ENCODE assay signal across 16 cellular contexts in genomic region chr16:56107944-56108583, GRCh38.
A peak's percentile ranks its signal among the peaks of the same experiment; 100 is the strongest.
DNase-seq lines count a peak whose midpoint lies in the region; ATAC-seq and TF ChIP-seq lines count a peak whose summit lies in the region.
"Had no signal": no experiment of that assay in that cellular context is flagged by ENCODE, and none has a peak within 500 bp of the region (broad histone marks: within the 10 kb centered on the region; RNA-seq: fewer than 3 reads in every experiment).

No MANE protein-coding gene starts in this region.

- peaks cover 15% of the 10 kb centered on the region for H3K27me3 Mint-ChIP-seq in activated T-cell treated with anti-CD3 and anti-CD28 coated beads, Interleukin-2, amount 50 U/mL, for 72 hours (ENCODE audit: low read depth)

- H3K9me3 Mint-ChIP-seq in activated T-cell treated with anti-CD3 and anti-CD28 coated beads, Interleukin-2, amount 50 U/mL, for 72 hours = no peaks in the 10 kb centered on the region
- H3K9me3 Mint-ChIP-seq: activated CD4-positive, alpha-beta T cell treated with anti-CD3 and anti-CD28 coated beads, Interleukin-2, amount 10 ng/mL, durations not matched to agents 7 days and 5 days; nephron had no signal

- POLR2A ChIA-PET in HCT116 (lab: Charles Lee) = no interaction called here

- TF ChIP-seq POLR2A in HCT116 (IDR thresholded peaks at IDR 0.05; ENCODE audit: borderline replicate concordance, extremely low read depth, insufficient read depth, insufficient read length) = no peak

- H4K20me1 ChIP-seq in HCT116 (ENCODE audit: insufficient read depth) = no peaks in the 10 kb centered on the region
- H4K20me1 ChIP-seq: BLaER1 treated with 17β-estradiol and CSF1 and Interleukin-3, amounts not matched to agents 10 nM and 100 nM had no signal

- H2AFZ ChIP-seq in HCT116 (ENCODE audit: low read depth, low read length, poor library complexity, severe bottlenecking) = no peak overlapping the region

- H3K27me3 ChIP-seq in HCT116 (ENCODE audit: insufficient read depth, low read length) = peaks cover 39% of the 10 kb centered on the region; the same call in 1 of the 2 replicates
- H3K27me3 ChIP-seq: BLaER1 treated with 17β-estradiol and CSF1 and Interleukin-3, amounts not matched to agents 10 nM and 100 nM; cardiac muscle cell had no signal

- no peak overlapping the region for H3K27ac ChIP-seq in HCT116 (ENCODE audit: low read depth, low read length)
- H3K27ac ChIP-seq: BLaER1 treated with 17β-estradiol and CSF1 and Interleukin-3, amounts not matched to agents 10 nM and 100 nM; cardiac muscle cell had no signal

- H3K4me1 Mint-ChIP-seq in activated T-cell treated with anti-CD3 and anti-CD28 coated beads, Interleukin-2, amount 50 U/mL, for 72 hours (ENCODE audit: low read depth) = no peaks in the 10 kb centered on the region
- H3K4me1 Mint-ChIP-seq: activated CD4-positive, alpha-beta T cell treated with anti-CD3 and anti-CD28 coated beads, Interleukin-2, amount 10 ng/mL, durations not matched to agents 7 days and 5 days had no signal

- no peaks in the 10 kb centered on the region for H3K9me2 ChIP-seq in HCT116 (ENCODE audit: insufficient read depth)

- intact Hi-C loops in HCT116 (cut with micrococcal nuclease) = no loop called here

- no peak overlapping the region for H3K27ac Mint-ChIP-seq in activated T-cell treated with anti-CD3 and anti-CD28 coated beads, Interleukin-2, amount 50 U/mL, for 72 hours
- H3K27ac Mint-ChIP-seq: activated CD4-positive, alpha-beta T cell treated with anti-CD3 and anti-CD28 coated beads, Interleukin-2, amount 10 ng/mL, durations not matched to agents 7 days and 5 days; activated naive CD8-positive, alpha-beta T cell had no signal

- no peak overlapping the region for H3K4me3 ChIP-seq in HCT116 (replicated peaks in 1 of 2; ENCODE audit: low read depth in 1 of 2, low read length in 2 of 2)
- H3K4me3 ChIP-seq: BLaER1 treated with 17β-estradiol and CSF1 and Interleukin-3, amounts not matched to agents 10 nM and 100 nM; cardiac muscle cell had no signal

- no peaks in the 10 kb centered on the region for H3K36me3 ChIP-seq in HCT116 (ENCODE audit: control insufficient read depth in 1 of 2, insufficient read depth in 2 of 2, low read length in 2 of 2)
- H3K36me3 ChIP-seq: BLaER1 treated with 17β-estradiol and CSF1 and Interleukin-3, amounts not matched to agents 10 nM and 100 nM; cardiac muscle cell had no signal

- no peaks in the 10 kb centered on the region for H3K9me3 ChIP-seq in HCT116 (ENCODE audit: control insufficient read depth in 1 of 2, insufficient read depth in 1 of 2, low read depth in 1 of 2, low read length in 2 of 2)
- H3K9me3 ChIP-seq: BLaER1 treated with 17β-estradiol and CSF1 and Interleukin-3, amounts not matched to agents 10 nM and 100 nM had no signal

- no peaks in the 10 kb centered on the region for H3K36me3 Mint-ChIP-seq in activated T-cell treated with anti-CD3 and anti-CD28 coated beads, Interleukin-2, amount 50 U/mL, for 72 hours (ENCODE audit: insufficient read depth in 2 of 2)
- H3K36me3 Mint-ChIP-seq: activated naive CD8-positive, alpha-beta T cell had no signal

- RAD21 ChIA-PET in HCT116 (lab: Charles Lee; ENCODE audit: low non-redundant PET in 1 of 2, low total read pairs in 2 of 2, uncharacterized antibody in 2 of 2, unreplicated experiment in 2 of 2) = no interaction called here

- no peak overlapping the region for H3K9ac ChIP-seq in HCT116 (ENCODE audit: low read length)
- H3K9ac ChIP-seq: BLaER1 treated with 17β-estradiol and CSF1 and Interleukin-3, amounts not matched to agents 10 nM and 100 nM had no signal

- H3K4me1 ChIP-seq in HCT116 (ENCODE audit: control insufficient read depth in 1 of 2, insufficient read depth in 2 of 2, low read length in 2 of 2) = no peaks in the 10 kb centered on the region

- no peak overlapping the region for H3K4me3 Mint-ChIP-seq in activated T-cell treated with anti-CD3 and anti-CD28 coated beads, Interleukin-2, amount 50 U/mL, for 72 hours
- H3K4me3 Mint-ChIP-seq: activated CD4-positive, alpha-beta T cell treated with anti-CD3 and anti-CD28 coated beads, Interleukin-2, amount 10 ng/mL, durations not matched to agents 7 days and 5 days; activated naive CD8-positive, alpha-beta T cell; nephron had no signal

- H3K79me2 ChIP-seq in HCT116 (ENCODE audit: insufficient read depth, low read length) = no peaks in the 10 kb centered on the region

- no peak overlapping the region for H3K4me2 ChIP-seq in HCT116 (ENCODE audit: low read length)
- H3K4me2 ChIP-seq: BLaER1 treated with 17β-estradiol and CSF1 and Interleukin-3, amounts not matched to agents 10 nM and 100 nM had no signal

- no peak for TF ChIP-seq CTCF in HCT116 (IDR thresholded peaks at IDR 0.05 in 2 of 3, conservative IDR thresholded peaks at IDR 0.05 in 1 of 3; ENCODE audit: borderline replicate concordance in 1 of 3, insufficient read depth in 1 of 3, low read depth in 2 of 3, low read length in 2 of 3)

- BruUV-seq in HCT116 (replicated peaks; lab: Mats Ljungman, UMichigan) = no TSS peak

- CTCF ChIA-PET in HCT116 (lab: Charles Lee) = no interaction called here

- no peak for TF ChIP-seq RAD21 in HCT116 (IDR thresholded peaks at IDR 0.05; ENCODE audit: low read depth)

- DNase-seq in HCT116 (ENCODE audit: low read depth, low spot score) (no peak), NCI-H2107 (lab: John Stamatoyannopoulos, UW) (peak; percentile 29), cerebellum (ENCODE audit: low spot score) (peak; percentile 47), nucleus accumbens (lab: John Stamatoyannopoulos, UW) (peak in 52 of 56 donors; percentile 3 to 83 (median 58)), HCEC 1CT (no peak), iPS-NIHi7 (ENCODE audit: extremely low spot score) (no peak)
- DNase-seq in activated T-cell treated with anti-CD3 and anti-CD28 coated beads, Interleukin-2, amount 50 U/mL, for 72 hours = no peak
- DNase-seq: activated CD4-positive, alpha-beta T cell treated with anti-CD3 and anti-CD28 coated beads, Interleukin-2, amount 10 ng/mL, durations not matched to agents 7 days and 5 days; activated T-cell treated with anti-CD3 and anti-CD28 coated beads, Interleukin-2, amount 50 U/mL, for 1 hour; NCI-H510A; stimulated activated CD4-positive, alpha-beta T cell treated with anti-CD3 and anti-CD28 coated beads, Interleukin-4, amount 100 ng/mL, for 1 hour had no signal

- ATAC-seq in HCT116 = no peak
- ATAC-seq in activated T-cell treated with anti-CD3 and anti-CD28 coated beads, Interleukin-2, amount 50 U/mL, for 72 hours (replicated peaks in 1 of 2) = no peak
- ATAC-seq: SK-N-SH treated with all-trans-retinoic acid at 6 μM for 48 hours had no signal

TF ChIP-seq in HCT116, 20 proteins besides CTCF, POLR2A, EP300 and RAD21:
- TF ChIP-seq ZFX (IDR thresholded peaks at IDR 0.05) (0 out of 2 replicates have a peak, but pooled peaks have one; percentile 9), ATF3 (IDR thresholded peaks at IDR 0.05) (no peak), YY1 (IDR thresholded peaks at IDR 0.05; ENCODE audit: extremely low read depth, insufficient replicate concordance, low read depth, low read length) (no peak)

Comparison
In these comparisons a context has a peak if more than half of its experiments do, and no peak if none do; other contexts are left out.
1. DNase-seq: peak in NCI-H2107 (single experiment), cerebellum (single experiment) and nucleus accumbens (52 of 56); none in HCT116 (single experiment), HCEC 1CT (single experiment), activated T-cell treated with anti-CD3 and anti-CD28 coated beads, Interleukin-2, amount 50 U/mL, for 72 hours (0 of 2) and iPS-NIHi7 (single experiment).